Comparison of ENCODE assay signal across 8 cellular contexts in genomic region chr21:46325073-46325912, GRCh38. TPM values are rescaled to one million over a fixed set of nuclear protein-coding genes. Genes with fewer than 3 reads are reported as not detected.
DNase-seq lines count a peak whose midpoint lies in the region; ATAC-seq and TF ChIP-seq lines count a peak whose summit lies in the region.

No MANE protein-coding gene starts in this region.

- peak overlapping the region; percentile 98 to 100 (median 99) for H3K27ac ChIP-seq in stomach

- WGBS in stomach, 5 donors, result 8 to 14% (median 9%) methylated on average over 28 to 43 of the region's 43 CpGs

- H3K4me3 ChIP-seq in AG10803 (ENCODE audit: low read length), result peak overlapping the region; percentile 70
- peak overlapping the region; percentile 97 for H3K4me3 ChIP-seq in mononuclear cell (ENCODE audit: low read length)
- H3K4me3 ChIP-seq in stomach, result peak overlapping the region; percentile 97 to 99 (median 98)

- H3K36me3 ChIP-seq in stomach, result peaks cover 8 to 32% (median 28%) of the 10 kb centered on the region in 4 donors

- DNase-seq in AG10803 (ENCODE audit: low read depth) (peak; percentile 37), GM19238 (ENCODE audit: insufficient read length, low spot score) (peak; percentile 60), NCI-H2196 treated with DMSO at 0.1 percent for 48 hours (lab: John Stamatoyannopoulos, UW; ENCODE audit: unreplicated experiment) (peak; percentile 26), endothelial cell (ENCODE audit: low spot score) (peak; percentile 61), stomach (peak; percentile 37)
- DNase-seq in activated CD4-positive, alpha-beta memory T cell treated with anti-CD3 and anti-CD28 coated beads, Interleukin-2, amount 10 ng/mL, durations not matched to agents 7 days and 5 days, result peak; percentile 46

- POLR2A ChIA-PET in activated CD4-positive, alpha-beta memory T cell treated with anti-CD3 and anti-CD28 coated beads, Interleukin-2, amount 10 ng/mL, durations not matched to agents 7 days and 5 days (lab: Charles Lee), result interaction anchor here (0.6 to 1.9 kb wide), 14 partner anchors 14 to 314 kb away, joined by 3 to 14 read pairs (median 4); partner anchors contain the start of genes LSS, MCM3AP, PRMT2 and YBEY

- TF ChIP-seq EP300 in stomach (IDR thresholded peaks at IDR 0.05), result no peak

- intact Hi-C loops in stomach (cut with DNase I; ENCODE audit: low total_unique reads), result no loop called here

- H3K27me3 ChIP-seq in mononuclear cell (ENCODE audit: insufficient read depth, low read length) (no peaks in the 10 kb centered on the region), stomach (no peaks in the 10 kb centered on the region)

- CTCF ChIA-PET in activated CD4-positive, alpha-beta memory T cell treated with anti-CD3 and anti-CD28 coated beads, Interleukin-2, amount 10 ng/mL, durations not matched to agents 7 days and 5 days (lab: Charles Lee), result interaction anchor here (0.6 to 2.1 kb wide), 6 partner anchors 10 to 314 kb away, joined by 3 to 11 read pairs (median 4); partner anchors contain the start of genes MCM3AP and YBEY

- H3K4me1 Mint-ChIP-seq in activated CD4-positive, alpha-beta memory T cell treated with anti-CD3 and anti-CD28 coated beads, Interleukin-2, amount 10 ng/mL, durations not matched to agents 7 days and 5 days, result peaks cover 35% of the 10 kb centered on the region
- peaks cover 31% of the 10 kb centered on the region for H3K4me1 Mint-ChIP-seq in endothelial cell (ENCODE audit: unreplicated experiment)

- peaks cover 61% of the 10 kb centered on the region for H3K36me3 Mint-ChIP-seq in activated CD4-positive, alpha-beta memory T cell treated with anti-CD3 and anti-CD28 coated beads, Interleukin-2, amount 10 ng/mL, durations not matched to agents 7 days and 5 days (ENCODE audit: low read depth)
- H3K36me3 Mint-ChIP-seq in endothelial cell (ENCODE audit: low read depth, unreplicated experiment), result peaks cover 10% of the 10 kb centered on the region

- H3K4me1 ChIP-seq in mononuclear cell (ENCODE audit: insufficient read depth, low read length) (peaks cover 43% of the 10 kb centered on the region), stomach (peaks cover 21 to 47% (median 40%) of the 10 kb centered on the region in 4 donors)

- no peak for TF ChIP-seq POLR2A in stomach (IDR thresholded peaks at IDR 0.05)

- H3K4me3 Mint-ChIP-seq in activated CD4-positive, alpha-beta memory T cell treated with anti-CD3 and anti-CD28 coated beads, Interleukin-2, amount 10 ng/mL, durations not matched to agents 7 days and 5 days, result peak overlapping the region; percentile 84
- peak overlapping the region; percentile 85 for H3K4me3 Mint-ChIP-seq in endothelial cell (ENCODE audit: unreplicated experiment)

- H3K9me3 ChIP-seq in mononuclear cell (ENCODE audit: low read depth, low read length) (no peaks in the 10 kb centered on the region), stomach (no peaks in the 10 kb centered on the region)

- H3K27ac Mint-ChIP-seq in activated CD4-positive, alpha-beta memory T cell treated with anti-CD3 and anti-CD28 coated beads, Interleukin-2, amount 10 ng/mL, durations not matched to agents 7 days and 5 days, result peak overlapping the region; percentile 86
- H3K27ac Mint-ChIP-seq in endothelial cell (ENCODE audit: unreplicated experiment), result peak overlapping the region; percentile 25

- ATAC-seq in GM19328 (IDR thresholded peaks at IDR 0.05; ENCODE audit: unreplicated experiment), result no peak

- TF ChIP-seq CTCF in AG10803 (conservative IDR thresholded peaks at IDR 0.05; ENCODE audit: low read length) (peak; percentile 42), endothelial cell (IDR thresholded peaks at IDR 0.05; ENCODE audit: unreplicated experiment) (no peak), stomach (IDR thresholded peaks at IDR 0.05) (peak in 1 of 7 experiments; percentile 16)

- no peaks in the 10 kb centered on the region for H3K9me3 Mint-ChIP-seq in activated CD4-positive, alpha-beta memory T cell treated with anti-CD3 and anti-CD28 coated beads, Interleukin-2, amount 10 ng/mL, durations not matched to agents 7 days and 5 days
- no peaks in the 10 kb centered on the region for H3K9me3 Mint-ChIP-seq in endothelial cell (ENCODE audit: unreplicated experiment)

- H3K27me3 Mint-ChIP-seq in activated CD4-positive, alpha-beta memory T cell treated with anti-CD3 and anti-CD28 coated beads, Interleukin-2, amount 10 ng/mL, durations not matched to agents 7 days and 5 days, result no peaks in the 10 kb centered on the region
- H3K27me3 Mint-ChIP-seq in endothelial cell (ENCODE audit: unreplicated experiment), result peaks cover 5% of the 10 kb centered on the region

RNA-seq across cellular contexts. Expression of gene PCNT, which starts 1.3 kb away (rescaled TPM):
- 10 to 100 TPM; 63.7 to 63.9 TPM for total RNA-seq in activated CD4-positive, alpha-beta memory T cell treated with anti-CD3 and anti-CD28 coated beads, Interleukin-2, amount 10 ng/mL, durations not matched to agents 7 days and 5 days
- 36.0 TPM for total RNA-seq in endothelial cell (ENCODE audit: unreplicated experiment)
- 27.9 TPM for total RNA-seq in mononuclear cell
- 100 to 1,000 TPM in 1 of 5 donors, 10 to 100 TPM in 4; 24.2 to 133 (median 63.6) TPM for total RNA-seq in stomach
- 10 to 100 TPM in 1 of 3 donors, 1 to 10 TPM in 2; 4.7 to 10.9 (median 7.9) TPM for polyA plus RNA-seq in stomach

RNA-seq across cellular contexts. Expression of gene C21orf58, which starts 1.6 kb away (rescaled TPM):
- total RNA-seq in activated CD4-positive, alpha-beta memory T cell treated with anti-CD3 and anti-CD28 coated beads, Interleukin-2, amount 10 ng/mL, durations not matched to agents 7 days and 5 days, result 10 to 100 TPM; 47.7 to 49.4 TPM
- total RNA-seq in endothelial cell (ENCODE audit: unreplicated experiment) (5.9 TPM), mononuclear cell (1.0 TPM), stomach (10 to 100 TPM in 1 of 5 donors, 1 to 10 TPM in 3, under 1 TPM in 1; 0.89 to 15.1 (median 7.8) TPM)
- 1 to 10 TPM; 1.7 to 2.8 (median 2.5) TPM for polyA plus RNA-seq in stomach

RNA-seq across cellular contexts. Expression of gene YBEY, which starts 39.2 kb away (rescaled TPM):
- total RNA-seq in activated CD4-positive, alpha-beta memory T cell treated with anti-CD3 and anti-CD28 coated beads, Interleukin-2, amount 10 ng/mL, durations not matched to agents 7 days and 5 days, result 10 to 100 TPM; 10.8 to 12.1 TPM
- total RNA-seq in endothelial cell (ENCODE audit: unreplicated experiment), result 7.0 TPM
- 19.7 TPM for total RNA-seq in mononuclear cell
- total RNA-seq in stomach, result 10 to 100 TPM in 2 of 5 donors, 1 to 10 TPM in 3; 1.0 to 22.0 (median 5.3) TPM
- 10 to 100 TPM; 14.2 to 19.6 (median 16.4) TPM for polyA plus RNA-seq in stomach

RNA-seq across cellular contexts. Expression of gene MCM3AP, which starts 39.9 kb away (rescaled TPM):
- 100 to 1,000 TPM; 109 to 121 TPM for total RNA-seq in activated CD4-positive, alpha-beta memory T cell treated with anti-CD3 and anti-CD28 coated beads, Interleukin-2, amount 10 ng/mL, durations not matched to agents 7 days and 5 days
- total RNA-seq in endothelial cell (ENCODE audit: unreplicated experiment) (92.1 TPM), mononuclear cell (38.8 TPM), stomach (100 to 1,000 TPM in 2 of 5 donors, 10 to 100 TPM in 3; 55.8 to 555 (median 97.1) TPM)
- polyA plus RNA-seq in stomach, result 10 to 100 TPM; 18.9 to 35.8 (median 24.6) TPM
